Comparison of ENCODE assay signal across 17 cellular contexts in genomic region chr2:53021285-53021684, GRCh38.
A peak's percentile ranks its signal among the peaks of the same experiment; 100 is the strongest.
DNase-seq lines count a peak whose midpoint lies in the region; ATAC-seq and TF ChIP-seq lines count a peak whose summit lies in the region.
"Had no signal": no experiment of that assay in that cellular context is flagged by ENCODE, and none has a peak within 500 bp of the region (broad histone marks: within the 10 kb centered on the region; RNA-seq: fewer than 3 reads in every experiment).

No MANE protein-coding gene starts in this region.

- no peaks in the 10 kb centered on the region for H3K27me3 ChIP-seq in heart right ventricle
- H3K27me3 ChIP-seq in foreskin keratinocyte, result no peaks in the 10 kb centered on the region
- H3K27me3 ChIP-seq in esophagus squamous epithelium, result no peaks in the 10 kb centered on the region
- H3K27me3 ChIP-seq: body of pancreas, neutrophil had no signal

- 34 to 41% methylated on average over 3 of the region's 3 CpGs for WGBS in heart right ventricle, 2 donors
- WGBS in esophagus squamous epithelium, 2 donors, result 50 to 55% methylated on average over 3 of the region's 3 CpGs

- DNase-seq in heart right ventricle, result no peak
- no peak for DNase-seq in Right ventricle myocardium inferior (ENCODE audit: missing footprints)
- peak; percentile 47 for DNase-seq in astrocyte of the spinal cord (ENCODE audit: low read depth, low spot score)
- DNase-seq in foreskin keratinocyte, result peak; percentile 29 to 39
- no peak for DNase-seq in activated CD8-positive, alpha-beta memory T cell treated with anti-CD3 and anti-CD28 coated beads, Interleukin-2, amount 10 ng/mL, durations not matched to agents 7 days and 5 days
- no peak for DNase-seq in esophagus squamous epithelium (lab: John Stamatoyannopoulos, UW)
- DNase-seq in OCI-M1 (lab: John Stamatoyannopoulos, UW), result no peak
- no peak for DNase-seq in NCI-H69 (lab: John Stamatoyannopoulos, UW)
- DNase-seq: 8988T; body of pancreas; CD8-positive, alpha-beta memory T cell; immature natural killer cell; NCI-H1092; NCI-H774; stimulated activated CD4-positive, alpha-beta T cell treated with anti-CD3 and anti-CD28 coated beads, Interleukin-4, amount 100 ng/mL, for 24 hours had no signal

- H3K36me3 ChIP-seq in heart right ventricle (no peaks in the 10 kb centered on the region), esophagus squamous epithelium (no peaks in the 10 kb centered on the region)
- H3K36me3 ChIP-seq: neutrophil had no signal

- no peaks in the 10 kb centered on the region for H3K36me3 Mint-ChIP-seq in activated CD8-positive, alpha-beta memory T cell treated with anti-CD3 and anti-CD28 coated beads, Interleukin-2, amount 10 ng/mL, durations not matched to agents 7 days and 5 days
- H3K36me3 Mint-ChIP-seq: CD8-positive, alpha-beta memory T cell; immature natural killer cell had no signal

- no peak overlapping the region for H3K4me3 ChIP-seq in heart right ventricle
- H3K4me3 ChIP-seq in astrocyte of the spinal cord (ENCODE audit: low read depth, low read length), result no peak overlapping the region
- no peak overlapping the region for H3K4me3 ChIP-seq in esophagus squamous epithelium
- H3K4me3 ChIP-seq: body of pancreas had no signal

- H3K27ac Mint-ChIP-seq in activated CD8-positive, alpha-beta memory T cell treated with anti-CD3 and anti-CD28 coated beads, Interleukin-2, amount 10 ng/mL, durations not matched to agents 7 days and 5 days, result no peak overlapping the region
- H3K27ac Mint-ChIP-seq: immature natural killer cell had no signal

- H3K9me3 ChIP-seq in heart right ventricle, result no peaks in the 10 kb centered on the region
- H3K9me3 ChIP-seq in esophagus squamous epithelium, result no peaks in the 10 kb centered on the region
- H3K9me3 ChIP-seq: body of pancreas, neutrophil had no signal

- CTCF ChIA-PET in activated CD8-positive, alpha-beta memory T cell treated with anti-CD3 and anti-CD28 coated beads, Interleukin-2, amount 10 ng/mL, durations not matched to agents 7 days and 5 days (lab: Charles Lee), result no interaction called here

- TF ChIP-seq CTCF in heart right ventricle (IDR thresholded peaks at IDR 0.05) (no peak), astrocyte of the spinal cord (IDR thresholded peaks at IDR 0.05; ENCODE audit: low read depth, low read length) (no peak), foreskin keratinocyte (conservative IDR thresholded peaks at IDR 0.05) (no peak), esophagus squamous epithelium (IDR thresholded peaks at IDR 0.05) (no peak)

- H3K27ac ChIP-seq in heart right ventricle, result no peak overlapping the region
- no peak overlapping the region for H3K27ac ChIP-seq in foreskin keratinocyte
- no peak overlapping the region for H3K27ac ChIP-seq in esophagus squamous epithelium
- H3K27ac ChIP-seq: body of pancreas, neutrophil had no signal

- H3K4me3 Mint-ChIP-seq in activated CD8-positive, alpha-beta memory T cell treated with anti-CD3 and anti-CD28 coated beads, Interleukin-2, amount 10 ng/mL, durations not matched to agents 7 days and 5 days, result no peak overlapping the region
- H3K4me3 Mint-ChIP-seq: CD8-positive, alpha-beta memory T cell; immature natural killer cell had no signal

- no peaks in the 10 kb centered on the region for H3K27me3 Mint-ChIP-seq in activated CD8-positive, alpha-beta memory T cell treated with anti-CD3 and anti-CD28 coated beads, Interleukin-2, amount 10 ng/mL, durations not matched to agents 7 days and 5 days

- TF ChIP-seq POLR2A in esophagus squamous epithelium (IDR thresholded peaks at IDR 0.05), result no peak

- intact Hi-C loops in heart right ventricle (cut with DNase I), result no loop called here
- intact Hi-C loops in Right ventricle myocardium inferior (cut with DNase I), result no loop called here
- intact Hi-C loops in esophagus squamous epithelium (cut with DNase I), result no loop called here

- peaks cover 6% of the 10 kb centered on the region for H3K9me3 Mint-ChIP-seq in activated CD8-positive, alpha-beta memory T cell treated with anti-CD3 and anti-CD28 coated beads, Interleukin-2, amount 10 ng/mL, durations not matched to agents 7 days and 5 days (ENCODE audit: low read depth)

- ATAC-seq in heart right ventricle, result peak in 5 of 8 donors; percentile 29 to 89 (median 52)
- ATAC-seq in Right ventricle myocardium inferior, result no peak
- peak; percentile 82 for ATAC-seq in foreskin keratinocyte
- ATAC-seq in activated CD8-positive, alpha-beta memory T cell treated with anti-CD3 and anti-CD28 coated beads, Interleukin-2, amount 10 ng/mL, durations not matched to agents 7 days and 5 days, result no peak
- ATAC-seq: body of pancreas, sciatic nerve had no signal

- H3K4me1 ChIP-seq in heart right ventricle (peaks cover 0 to 7% (median 0%) of the 10 kb centered on the region in 9 donors), foreskin keratinocyte (no peaks in the 10 kb centered on the region), esophagus squamous epithelium (no peaks in the 10 kb centered on the region)
- H3K4me1 ChIP-seq: body of pancreas had no signal

- H3K4me1 Mint-ChIP-seq in activated CD8-positive, alpha-beta memory T cell treated with anti-CD3 and anti-CD28 coated beads, Interleukin-2, amount 10 ng/mL, durations not matched to agents 7 days and 5 days, result no peaks in the 10 kb centered on the region
- H3K4me1 Mint-ChIP-seq: CD8-positive, alpha-beta memory T cell; immature natural killer cell had no signal

- in situ Hi-C loops in astrocyte of the spinal cord (cut with HindIII; ENCODE audit: low sequenced_read_pairs), result no loop called here

Comparison
In these comparisons a context has a peak if more than half of its experiments do, and no peak if none do; other contexts are left out.
1. ATAC-seq: peak in heart right ventricle (5 of 8) and foreskin keratinocyte (single experiment); none in Right ventricle myocardium inferior (single experiment) and activated CD8-positive, alpha-beta memory T cell treated with anti-CD3 and anti-CD28 coated beads, Interleukin-2, amount 10 ng/mL, durations not matched to agents 7 days and 5 days (single experiment).
2. DNase-seq: peak in astrocyte of the spinal cord (single experiment) and foreskin keratinocyte (2 of 2); none in heart right ventricle (0 of 2), Right ventricle myocardium inferior (single experiment), activated CD8-positive, alpha-beta memory T cell treated with anti-CD3 and anti-CD28 coated beads, Interleukin-2, amount 10 ng/mL, durations not matched to agents 7 days and 5 days (single experiment), esophagus squamous epithelium (single experiment), OCI-M1 (single experiment) and NCI-H69 (single experiment).